In genomic region chr3:138862531-138862923, GRCh38 we compare ENCODE assay signal across 1 cellular context.
TF ChIP-seq lines count a peak whose summit lies in the region.

No MANE protein-coding gene starts in this region.

TF ChIP-seq in IMR-90, 13 proteins besides CTCF, POLR2A, EP300 and RAD21 (continued from another document):
- TF ChIP-seq ELK1 (IDR thresholded peaks at IDR 0.05; ENCODE audit: borderline replicate concordance, low read depth, low read length) (no peak), RCOR1 (IDR thresholded peaks at IDR 0.05; ENCODE audit: insufficient replicate concordance, low read length) (no peak), SMC3 (IDR thresholded peaks at IDR 0.05; ENCODE audit: low read depth, low read length) (no peak), USF2 (IDR thresholded peaks at IDR 0.05; ENCODE audit: low read depth, low read length) (no peak), RFX5 (IDR thresholded peaks at IDR 0.05; ENCODE audit: low read depth, low read length) (no peak), MAFK (IDR thresholded peaks at IDR 0.05; ENCODE audit: low read depth, low read length) (no peak), NFE2L2 (IDR thresholded peaks at IDR 0.05; ENCODE audit: low read depth, low read length) (no peak), MAZ (IDR thresholded peaks at IDR 0.05; ENCODE audit: borderline replicate concordance, low read depth, low read length) (no peak), CHD1 (IDR thresholded peaks at IDR 0.05; ENCODE audit: low read depth, low read length) (no peak), CEBPB (IDR thresholded peaks at IDR 0.05; ENCODE audit: low read depth, low read length) (no peak)
